In genomic region chrX:115968436-115969252, GRCh38 we compare ENCODE assay signal across 9 cellular contexts.
A peak's percentile ranks its signal among the peaks of the same experiment; 100 is the strongest.
DNase-seq lines count a peak whose midpoint lies in the region; ATAC-seq and TF ChIP-seq lines count a peak whose summit lies in the region.
"Had no signal": no experiment of that assay in that cellular context is flagged by ENCODE, and none has a peak within 500 bp of the region (broad histone marks: within the 10 kb centered on the region; RNA-seq: fewer than 3 reads in every experiment).

No MANE protein-coding gene starts in this region.

- H3K4me3 ChIP-seq in epithelial cell of proximal tubule (ENCODE audit: low read depth, low read length) (peak overlapping the region; percentile 83), mucosa of descending colon (peak overlapping the region; percentile 30)
- H3K4me3 ChIP-seq: BLaER1 treated with 17β-estradiol and CSF1 and Interleukin-3, amounts not matched to agents 10 nM and 100 nM had no signal

- H3K4me1 ChIP-seq in mucosa of descending colon (ENCODE audit: low read depth): no peaks in the 10 kb centered on the region
- H3K4me1 ChIP-seq: BLaER1 treated with 17β-estradiol and CSF1 and Interleukin-3, amounts not matched to agents 10 nM and 100 nM had no signal

- TF ChIP-seq CTCF in epithelial cell of proximal tubule (conservative IDR thresholded peaks at IDR 0.05; ENCODE audit: low read depth, low read length) (peak; percentile 20), mucosa of descending colon (IDR thresholded peaks at IDR 0.05) (no peak)

- ATAC-seq in Right ventricle myocardium inferior: peak; percentile 91
- peak; percentile 60 for ATAC-seq in HG03575 (IDR thresholded peaks at IDR 0.05; ENCODE audit: extremely low read depth, insufficient number of reproducible peaks, low FRiP score, unreplicated experiment)
- peak; percentile 88 for ATAC-seq in mucosa of descending colon
- ATAC-seq in HG02885 (IDR thresholded peaks at IDR 0.05; ENCODE audit: poor library complexity, unreplicated experiment): no peak

- intact Hi-C loops in Right ventricle myocardium inferior (cut with DNase I): no loop called here
- intact Hi-C loops in cardiac septum (cut with DNase I): no loop called here
- intact Hi-C loops in mucosa of descending colon (cut with DNase I, micrococcal nuclease): no loop called here

- peak; percentile 77 for DNase-seq in Right ventricle myocardium inferior (ENCODE audit: missing footprints)
- no peak for DNase-seq in cardiac septum (ENCODE audit: low spot score)
- peak; percentile 84 for DNase-seq in OCI-M1 (lab: John Stamatoyannopoulos, UW)
- no peak for DNase-seq in epithelial cell of proximal tubule (ENCODE audit: low read depth)
- DNase-seq in mucosa of descending colon: peak; percentile 60 to 65 (median 62)
- no peak for DNase-seq in activated T-cell treated with anti-CD3 and anti-CD28 coated beads for 4 hours

- no peaks in the 10 kb centered on the region for H3K36me3 ChIP-seq in mucosa of descending colon (ENCODE audit: low read depth)
- H3K36me3 ChIP-seq: BLaER1 treated with 17β-estradiol and CSF1 and Interleukin-3, amounts not matched to agents 10 nM and 100 nM had no signal

- no peaks in the 10 kb centered on the region for H3K9me3 ChIP-seq in mucosa of descending colon

Comparison
In these comparisons a context has a peak if more than half of its experiments do, and no peak if none do; other contexts are left out.
1. DNase-seq: peak in Right ventricle myocardium inferior (single experiment), OCI-M1 (single experiment) and mucosa of descending colon (3 of 3); none in cardiac septum (single experiment), epithelial cell of proximal tubule (single experiment) and activated T-cell treated with anti-CD3 and anti-CD28 coated beads for 4 hours (single experiment).